In the genomic region with DNA sequence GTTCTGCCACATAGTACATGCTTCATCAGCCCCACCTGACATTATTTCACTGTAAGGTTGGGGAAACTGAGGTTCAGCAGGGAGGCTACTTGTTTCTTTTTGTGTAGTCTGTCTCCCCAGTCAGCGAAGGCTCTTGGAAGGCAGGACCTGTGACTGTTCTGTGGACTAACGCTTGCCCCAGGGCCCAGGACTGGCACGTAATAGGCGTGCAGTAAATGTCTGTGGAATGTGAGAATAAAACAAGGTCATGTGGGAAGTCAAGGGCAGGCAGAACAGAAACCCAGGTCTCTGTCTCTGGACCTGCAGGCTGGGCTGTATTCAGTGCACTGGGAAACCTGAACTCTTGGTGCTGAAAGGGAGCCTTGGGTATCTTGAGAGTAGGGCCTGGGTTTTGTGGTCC, we compare ENCODE assay signal across 15 cellular contexts.
A peak's percentile ranks its signal among the peaks of the same experiment; 100 is the strongest.
DNase-seq lines count a peak whose midpoint lies in the region; ATAC-seq lines count a peak whose summit lies in the region.
"Had no signal": no experiment of that assay in that cellular context is flagged by ENCODE, and none has a peak within 500 bp of the region (broad histone marks: within the 10 kb centered on the region; RNA-seq: fewer than 3 reads in every experiment).

No MANE protein-coding gene starts in this region.

- DNase-seq in AG08395 (ENCODE audit: low spot score): peak; percentile 15
- peak; percentile 41 for DNase-seq in EL
- peak; percentile 75 for DNase-seq in RPMI7951 (ENCODE audit: low read depth)
- peak; percentile 74 for DNase-seq in islet precursor cell
- DNase-seq: BE2C; C1 segment of cervical spinal cord; CD4-positive, CD25-positive, alpha-beta regulatory T cell; CD8-positive, alpha-beta memory T cell; COR-L47; H9 had no signal

- no peaks in the 10 kb centered on the region for H3K4me1 Mint-ChIP-seq in stimulated activated memory B cell treated with anti-CD40 and anti-IgM and Interleukin-4, amounts not matched to agents 10 μg/mL and 1 μg/mL and 100 μg/mL, for 72 hours
- H3K4me1 Mint-ChIP-seq: CD8-positive, alpha-beta memory T cell; IgD-negative memory B cell had no signal

- peaks cover 10% of the 10 kb centered on the region for H3K27me3 Mint-ChIP-seq in stimulated activated memory B cell treated with anti-CD40 and anti-IgM and Interleukin-4, amounts not matched to agents 10 μg/mL and 1 μg/mL and 100 μg/mL, for 72 hours

- no peak for ATAC-seq in stimulated activated memory B cell treated with anti-CD40 and anti-IgM and Interleukin-4, amounts not matched to agents 10 μg/mL and 1 μg/mL and 100 μg/mL, for 72 hours
- no peak for ATAC-seq in GM21447 (IDR thresholded peaks at IDR 0.05; ENCODE audit: unreplicated experiment)
- ATAC-seq: GM12878, HepG2 had no signal

- no peak overlapping the region for H3K27ac Mint-ChIP-seq in stimulated activated memory B cell treated with anti-CD40 and anti-IgM and Interleukin-4, amounts not matched to agents 10 μg/mL and 1 μg/mL and 100 μg/mL, for 72 hours
- H3K27ac Mint-ChIP-seq: CD8-positive, alpha-beta memory T cell; IgD-negative memory B cell had no signal

- H3K36me3 Mint-ChIP-seq in stimulated activated memory B cell treated with anti-CD40 and anti-IgM and Interleukin-4, amounts not matched to agents 10 μg/mL and 1 μg/mL and 100 μg/mL, for 72 hours: no peaks in the 10 kb centered on the region
- H3K36me3 Mint-ChIP-seq: CD4-positive, CD25-positive, alpha-beta regulatory T cell; CD8-positive, alpha-beta memory T cell; IgD-negative memory B cell had no signal

- no peak overlapping the region for H3K4me3 Mint-ChIP-seq in stimulated activated memory B cell treated with anti-CD40 and anti-IgM and Interleukin-4, amounts not matched to agents 10 μg/mL and 1 μg/mL and 100 μg/mL, for 72 hours
- H3K4me3 Mint-ChIP-seq: CD4-positive, CD25-positive, alpha-beta regulatory T cell; CD8-positive, alpha-beta memory T cell; H9; IgD-negative memory B cell had no signal

- H3K9me3 Mint-ChIP-seq in stimulated activated memory B cell treated with anti-CD40 and anti-IgM and Interleukin-4, amounts not matched to agents 10 μg/mL and 1 μg/mL and 100 μg/mL, for 72 hours: no peaks in the 10 kb centered on the region
- H3K9me3 Mint-ChIP-seq: CD8-positive, alpha-beta memory T cell; H9; IgD-negative memory B cell had no signal

Comparison
In these comparisons a context has a peak if more than half of its experiments do, and no peak if none do; other contexts are left out.
1. DNase-seq: peak in every context shown above with its lines; median percentile 75 in RPMI7951; 74 in islet precursor cell; 41 in EL; 15 in AG08395.